1 cellular context compared by ENCODE assay signal in genomic region chrX:134806707-134807038, GRCh38.
TF ChIP-seq lines count a peak whose summit lies in the region.

No MANE protein-coding gene starts in this region.

TF ChIP-seq in GM12878, 131 proteins besides CTCF, POLR2A, EP300 and RAD21 (continued from another document):
- TF ChIP-seq BCLAF1 (IDR thresholded peaks at IDR 0.05): no peak
